In genomic region chr9:95058795-95059386, GRCh38 we compare ENCODE assay signal across 13 cellular contexts.
A peak's percentile ranks its signal among the peaks of the same experiment; 100 is the strongest.
DNase-seq lines count a peak whose midpoint lies in the region; ATAC-seq and TF ChIP-seq lines count a peak whose summit lies in the region.
"Had no signal": no experiment of that assay in that cellular context is flagged by ENCODE, and none has a peak within 500 bp of the region (broad histone marks: within the 10 kb centered on the region; RNA-seq: fewer than 3 reads in every experiment).

No MANE protein-coding gene starts in this region.

- DNase-seq in heart left ventricle: no peak
- DNase-seq in Right ventricle myocardium superior: no peak
- DNase-seq in dorsolateral prefrontal cortex: no peak
- no peak for DNase-seq in osteoblast (ENCODE audit: insufficient read length, low spot score, missing footprints)
- DNase-seq in vagina (ENCODE audit: extremely low spot score in 2 of 2): no peak
- no peak for DNase-seq in NCI-H1694 (lab: John Stamatoyannopoulos, UW)
- no peak for DNase-seq in NCI-H2029 treated with DMSO at 0.1 percent for 48 hours (lab: John Stamatoyannopoulos, UW)
- DNase-seq: activated CD4-positive, alpha-beta T cell treated with anti-CD3 and anti-CD28 coated beads for 36 hours; activated gamma-delta T cell; dermis blood vessel endothelial cell; NCI-H82 had no signal

- peak overlapping the region; percentile 37 for H3K4me2 ChIP-seq in osteoblast (ENCODE audit: insufficient read depth, low read length)

- peak in 1 of 4 donors; percentile 4 for ATAC-seq in heart left ventricle
- no peak for ATAC-seq in Right ventricle myocardium superior (ENCODE audit: poor library complexity)
- ATAC-seq in HG03045 (IDR thresholded peaks at IDR 0.05; ENCODE audit: unreplicated experiment): no peak
- ATAC-seq: activated CD4-positive, alpha-beta T cell treated with anti-CD3 and anti-CD28 coated beads for 36 hours; mucosa of descending colon had no signal

- H2AFZ ChIP-seq in osteoblast (ENCODE audit: low read length): no peak overlapping the region

- H3K4me3 ChIP-seq in heart left ventricle (peak overlapping the region in 7 of 12 donors; percentile 1 to 50 (median 32)), dorsolateral prefrontal cortex (peak overlapping the region in 16 of 59 donors; percentile 1 to 64 (median 48)), osteoblast (ENCODE audit: insufficient read depth, low read length) (no peak overlapping the region), vagina (peak overlapping the region; percentile 20 to 30)
- H3K4me3 ChIP-seq: mucosa of descending colon had no signal

- H3K36me3 ChIP-seq in heart left ventricle: peaks cover 0 to 44% (median 27%) of the 10 kb centered on the region in 9 donors
- peaks cover 60% of the 10 kb centered on the region for H3K36me3 ChIP-seq in osteoblast (ENCODE audit: insufficient read depth, low read length)
- H3K36me3 ChIP-seq in vagina: peaks cover 0 to 22% of the 10 kb centered on the region in 2 donors

- H3K27me3 ChIP-seq in heart left ventricle: no peaks in the 10 kb centered on the region
- H3K27me3 ChIP-seq in dorsolateral prefrontal cortex: no peaks in the 10 kb centered on the region
- no peaks in the 10 kb centered on the region for H3K27me3 ChIP-seq in osteoblast (ENCODE audit: insufficient read depth, low read length)
- H3K27me3 ChIP-seq in vagina: no peaks in the 10 kb centered on the region

- H3K27ac ChIP-seq in heart left ventricle: peak overlapping the region in 10 of 12 donors; percentile 13 to 86 (median 70)
- peak overlapping the region; percentile 35 to 100 (median 90) for H3K27ac ChIP-seq in dorsolateral prefrontal cortex
- H3K27ac ChIP-seq in osteoblast (ENCODE audit: low read depth, low read length): peak overlapping the region; percentile 94
- peak overlapping the region; percentile 95 for H3K27ac ChIP-seq in vagina

- intact Hi-C loops in heart left ventricle (cut with DNase I): no loop called here
- intact Hi-C loops in Right ventricle myocardium superior (cut with DNase I): no loop called here
- intact Hi-C loops in dorsolateral prefrontal cortex (cut with DNase I): no loop called here
- intact Hi-C loops in vagina (cut with DNase I): loop anchor here (10.0 kb wide), 1 partner anchor 54 kb away; no protein-coding TSS in a partner anchor

- peaks cover 100% of the 10 kb centered on the region for H3K79me2 ChIP-seq in osteoblast (ENCODE audit: insufficient read depth, low read length)

- H3K9me3 ChIP-seq in heart left ventricle (no peaks in the 10 kb centered on the region), osteoblast (ENCODE audit: low read depth, low read length) (no peaks in the 10 kb centered on the region), vagina (no peaks in the 10 kb centered on the region)
- H3K9me3 ChIP-seq: mucosa of descending colon had no signal

- H3K4me1 ChIP-seq in heart left ventricle (peaks cover 14 to 100% (median 92%) of the 10 kb centered on the region in 12 donors), osteoblast (ENCODE audit: insufficient read depth, low read length) (peaks cover 72% of the 10 kb centered on the region), vagina (peaks cover 100% of the 10 kb centered on the region)

- no peak for TF ChIP-seq CTCF in heart left ventricle (IDR thresholded peaks at IDR 0.05)
- TF ChIP-seq CTCF in dorsolateral prefrontal cortex (IDR thresholded peaks at IDR 0.05 in 54 of 56, conservative IDR thresholded peaks at IDR 0.05 in 2 of 56; ENCODE audit: low read depth in 1 of 56, partially characterized antibody in 56 of 56): no peak
- TF ChIP-seq CTCF in osteoblast (IDR thresholded peaks at IDR 0.05; ENCODE audit: extremely low read depth, low read depth, low read length): no peak
- TF ChIP-seq CTCF in vagina (IDR thresholded peaks at IDR 0.05): no peak

- TF ChIP-seq POLR2A in heart left ventricle (IDR thresholded peaks at IDR 0.05) (no peak), vagina (IDR thresholded peaks at IDR 0.05) (no peak)

- peaks cover 76% of the 10 kb centered on the region for H4K20me1 ChIP-seq in osteoblast (ENCODE audit: insufficient read depth, low read length)

- 48 to 61% (median 56%) methylated on average over 7 of the region's 7 CpGs for WGBS in heart left ventricle, 4 donors
